38 cellular contexts compared by ENCODE assay signal in the genomic region with DNA sequence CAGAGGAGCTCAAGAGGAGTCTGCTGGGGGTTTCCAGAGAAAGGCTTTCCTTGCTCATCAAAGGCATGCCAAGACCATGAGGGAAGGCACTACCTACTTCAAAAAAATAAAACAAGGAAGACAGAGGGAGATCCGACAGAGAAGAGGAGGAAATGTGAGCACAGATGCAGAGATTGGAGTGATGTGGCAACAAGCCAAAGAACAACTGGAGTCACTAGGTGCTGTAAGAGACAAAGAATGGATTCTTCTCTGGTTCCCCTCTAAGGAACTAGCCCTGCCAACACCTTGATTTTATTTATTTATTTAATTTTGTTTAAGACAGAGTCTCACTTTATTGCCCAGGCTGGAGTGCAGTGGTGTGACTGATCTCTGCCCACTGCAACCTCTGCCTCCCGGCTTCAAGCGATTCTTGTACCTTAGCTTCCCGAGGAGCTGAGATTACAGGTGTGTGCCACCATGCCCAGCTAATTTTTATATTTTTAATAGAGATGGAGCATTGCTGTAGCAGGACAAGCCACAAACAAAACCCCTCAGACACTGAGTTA. TPM values are rescaled to one million over a fixed set of nuclear protein-coding genes. Genes with fewer than 3 reads are reported as not detected.
"Had no signal": no experiment of that assay in that cellular context is flagged by ENCODE, and none has a peak within 500 bp of the region (broad histone marks: within the 10 kb centered on the region; RNA-seq: fewer than 3 reads in every experiment).

No MANE protein-coding gene starts in this region.

- H3K9me3 ChIP-seq: MG63 had no signal

- H3K27ac ChIP-seq: PC-9, RWPE1, VCaP had no signal

- H3K4me2 ChIP-seq: PC-9 had no signal

- FAIRE-seq: bronchial epithelial cell, RCC 7860 had no signal

- H3K4me3 ChIP-seq: MG63, PC-9 had no signal

- DNase-seq: activated B cell treated with CpG ODN at 0.5 μM for 24 hours; activated CD4-positive, alpha-beta memory T cell treated with anti-CD3 and anti-CD28 coated beads for 36 hours; activated CD4-positive, alpha-beta T cell treated with anti-CD3 and anti-CD28 coated beads for 4 hours; activated CD4-positive, alpha-beta T cell treated with anti-CD3 and anti-CD28 coated beads, Interleukin-2, amount 50 U/mL, for 1 hour; activated CD4-positive, CD25-positive, alpha-beta regulatory T cell treated with anti-CD3 and anti-CD28 coated beads, Interleukin-2, amount 50 U/mL, for 72 hours; activated CD8-positive, alpha-beta memory T cell treated with anti-CD3 and anti-CD28 coated beads, Interleukin-2, amount 50 U/mL, for 4 hours; activated gamma-delta T cell treated with Interleukin-2 at 50 U/mL for 16 hours; activated naive CD4-positive, alpha-beta T cell treated with anti-CD3 and anti-CD28 coated beads for 36 hours; activated naive CD8-positive, alpha-beta T cell treated with anti-CD3 and anti-CD28 coated beads, Interleukin-2, amount 50 U/mL, for 24 hours; activated T-cell treated with anti-CD3 and anti-CD28 coated beads for 4 hours; activated T-cell treated with anti-CD3 and anti-CD28 coated beads, Interleukin-2, amount 50 U/mL, for 4 hours; anterior cingulate cortex; central memory CD4-positive, alpha-beta T cell; Kasumi-1; KG1; MG63; NCI-H1048; NCI-H1105 treated with DMSO at 0.1 percent for 48 hours; NCI-H1436; NCI-H1694 treated with DMSO at 0.1 percent for 48 hours; NCI-H2029; NCI-H2227 treated with DMSO at 0.1 percent for 48 hours; NCI-H446; NCI-H510A treated with DMSO at 0.1 percent for 48 hours; NCI-H69; PC-9; SIG-M5; T-cell; T-helper 17 cell had no signal

- H3K36me3 ChIP-seq: MG63 had no signal

- H3K27me3 ChIP-seq: MG63 had no signal

- ATAC-seq: activated naive CD8-positive, alpha-beta T cell treated with anti-CD3 and anti-CD28 coated beads, Interleukin-2, amount 50 U/mL, for 24 hours; activated T-cell treated with anti-CD3 and anti-CD28 coated beads, Interleukin-2, amount 50 U/mL, for 4 hours; Right ventricle myocardium inferior; SK-N-SH treated with all-trans-retinoic acid at 6 μM for 48 hours; T-cell; T-helper 17 cell had no signal

- H2AFZ ChIP-seq: PC-9 had no signal

RNA-seq across cellular contexts. Expression of a gene that starts 56.4 kb away (rescaled TPM):
- total RNA-seq: activated CD4-positive, alpha-beta memory T cell treated with anti-CD3 and anti-CD28 coated beads for 36 hours; activated naive CD4-positive, alpha-beta T cell treated with anti-CD3 and anti-CD28 coated beads for 36 hours; activated T-cell treated with anti-CD3 and anti-CD28 coated beads, Interleukin-2, amount 50 U/mL, for 4 hours; activated T-helper 1 cell treated with anti-CD3 and anti-CD28 coated beads, Interleukin-12 subunit alpha, Interleukin-12 subunit beta, Interleukin-2, Interleukin-4 antibody, amounts not matched to agents 30 ng/mL and 10 ng/mL and 1 ng/mL, durations not matched to agents 14 hours and 24 hours and 36 hours; bronchial epithelial cell; cerebellum; PC-9; SK-MEL-5; T-cell; T-helper 17 cell had no signal
